ENCODE assay signal across 13 cellular contexts in genomic region chr3:98786364-98786930, GRCh38. TPM values are rescaled to one million over a fixed set of nuclear protein-coding genes. Genes with fewer than 3 reads are reported as not detected.
DNase-seq lines count a peak whose midpoint lies in the region; FAIRE-seq and TF ChIP-seq lines count a peak whose summit lies in the region.
"Had no signal": no experiment of that assay in that cellular context is flagged by ENCODE, and none has a peak within 500 bp of the region (broad histone marks: within the 10 kb centered on the region; RNA-seq: fewer than 3 reads in every experiment).

No MANE protein-coding gene starts in this region.

- H3K36me3 ChIP-seq in small intestine (ENCODE audit: control insufficient read depth in 2 of 2, insufficient read depth in 2 of 2, low read length in 2 of 2) = no peaks in the 10 kb centered on the region

- no peaks in the 10 kb centered on the region for H3K27me3 ChIP-seq in HL-60 (ENCODE audit: insufficient read depth, poor library complexity, severe bottlenecking)
- H3K27me3 ChIP-seq in small intestine (ENCODE audit: control insufficient read depth in 2 of 2, insufficient read depth in 2 of 2, low read length in 2 of 2) = no peaks in the 10 kb centered on the region
- H3K27me3 ChIP-seq: testis had no signal

- H3K4me3 ChIP-seq in HL-60 (replicated peaks; ENCODE audit: insufficient read depth, low read length) (no peak overlapping the region), fibroblast of mammary gland (ENCODE audit: control insufficient read depth, low read depth, low read length) (no peak overlapping the region), small intestine (ENCODE audit: low read depth in 1 of 2, low read length in 2 of 2) (no peak overlapping the region)
- H3K4me3 ChIP-seq: testis had no signal

- TF ChIP-seq CTCF in HL-60 (IDR thresholded peaks at IDR 0.05; ENCODE audit: insufficient read depth, low read length) (no peak), fibroblast of mammary gland (conservative IDR thresholded peaks at IDR 0.05; ENCODE audit: control insufficient read depth, insufficient read depth, low read depth, low read length) (no peak)

- DNase-seq in HL-60 (ENCODE audit: low read depth in 1 of 2, low spot score in 1 of 2) (peak; percentile 69 to 73), NOMO-1 treated with dmso at 0.1 percent for 144 hours (lab: John Stamatoyannopoulos, UW; ENCODE audit: unreplicated experiment) (peak; percentile 56), fibroblast of mammary gland (ENCODE audit: low read depth) (peak; percentile 34), small intestine (peak; percentile 8), NCI-H748 treated with DMSO at 0.1 percent for 48 hours (lab: John Stamatoyannopoulos, UW) (no peak), posterior cingulate gyrus (no peak), NCI-H1930 (lab: John Stamatoyannopoulos, UW) (no peak)
- DNase-seq: activated CD4-positive, alpha-beta T cell treated with anti-CD3 and anti-CD28 coated beads for 4 hours; head of caudate nucleus; naive thymus-derived CD8-positive, alpha-beta T cell; NCI-H2107; testis had no signal

- H3K9me3 ChIP-seq in small intestine (ENCODE audit: control insufficient read depth, low read depth) = no peaks in the 10 kb centered on the region
- H3K9me3 ChIP-seq: testis had no signal

- WGBS in small intestine, 3 donors = 64 to 80% (median 70%) methylated on average over 4 of the region's 4 CpGs

- no peak for FAIRE-seq in small intestine (lab: Jason Lieb, UNC)
- FAIRE-seq: bronchial epithelial cell had no signal

- peaks cover 0 to 3% of the 10 kb centered on the region in 2 donors for H3K4me1 ChIP-seq in small intestine (ENCODE audit: control insufficient read depth in 2 of 2, insufficient read depth in 1 of 2, low read depth in 1 of 2, low read length in 1 of 2)
- H3K4me1 ChIP-seq: testis had no signal

- intact Hi-C loops in posterior cingulate gyrus (cut with DNase I) = loop anchor here (5.0 kb wide), 1 partner anchor 54 kb away; no protein-coding TSS in a partner anchor

- H3K27ac ChIP-seq in HL-60 (replicated peaks) (peak overlapping the region; percentile 45), small intestine (ENCODE audit: low read depth in 1 of 2, low read length in 1 of 2) (no peak overlapping the region)
- H3K27ac ChIP-seq: testis had no signal

RNA-seq across cellular contexts. Expression of gene ST3GAL6, which starts 23.3 kb away (rescaled TPM):
- polyA plus RNA-seq in small intestine = 1 to 10 TPM in 2 of 3 donors, not detected in 1; 2.2 to 3.2 TPM
- polyA plus RNA-seq: naive thymus-derived CD8-positive, alpha-beta T cell had no signal

Comparison
In these comparisons a context has a peak if more than half of its experiments do, and no peak if none do; other contexts are left out.
1. DNase-seq: peak in HL-60 (2 of 2), NOMO-1 treated with dmso at 0.1 percent for 144 hours (single experiment), fibroblast of mammary gland (single experiment) and small intestine (single experiment); none in NCI-H748 treated with DMSO at 0.1 percent for 48 hours (single experiment), posterior cingulate gyrus (0 of 10) and NCI-H1930 (0 of 2).